Comparison of ENCODE assay signal across 19 cellular contexts in the genomic region with DNA sequence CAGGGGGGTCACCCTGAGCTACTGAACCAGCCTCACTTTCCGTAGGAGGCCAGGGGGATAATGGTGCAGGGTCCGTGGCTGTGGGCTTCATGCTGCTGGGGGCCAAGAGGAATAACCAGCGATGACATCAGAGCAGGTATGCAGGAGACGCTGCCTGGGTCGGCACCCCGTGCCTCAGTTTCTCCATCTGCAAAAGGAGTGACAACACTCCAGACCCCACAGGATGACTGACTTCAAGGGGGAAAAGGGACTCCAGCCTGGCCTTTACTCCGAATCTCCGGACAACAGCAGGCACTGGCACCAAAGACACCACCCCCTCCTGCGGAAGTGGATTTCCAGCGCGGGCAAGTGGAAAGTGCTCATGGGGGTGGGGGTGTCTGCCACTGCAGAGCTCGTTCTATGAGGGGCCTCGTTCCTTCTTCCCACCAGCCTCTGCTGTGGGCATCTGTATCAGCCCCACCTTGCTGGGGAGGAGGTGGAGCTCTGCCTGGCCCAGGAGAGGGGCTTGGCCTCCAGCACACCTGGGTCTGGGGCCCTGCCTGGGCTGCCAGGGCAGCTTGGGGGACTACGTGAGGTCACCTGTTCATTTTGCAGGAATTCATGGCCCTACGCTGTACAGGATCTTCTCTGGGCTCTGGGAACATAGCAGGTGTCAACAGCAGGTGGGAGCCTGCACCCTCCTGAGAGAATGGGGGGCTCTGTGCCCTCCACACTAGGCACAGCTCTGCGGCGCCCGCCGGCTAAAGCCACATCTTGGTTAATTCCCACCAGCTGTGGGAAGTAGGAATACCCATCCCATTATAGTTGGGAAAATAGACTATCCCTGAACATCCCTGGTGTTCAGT.
DNase-seq lines count a peak whose midpoint lies in the region; ATAC-seq and TF ChIP-seq lines count a peak whose summit lies in the region.
"Had no signal": no experiment of that assay in that cellular context is flagged by ENCODE, and none has a peak within 500 bp of the region (broad histone marks: within the 10 kb centered on the region; RNA-seq: fewer than 3 reads in every experiment).

No MANE protein-coding gene starts in this region.

- peaks cover 9% of the 10 kb centered on the region for H3K27me3 Mint-ChIP-seq in chondrocyte (ENCODE audit: low read depth)

- H3K4me1 Mint-ChIP-seq in chondrocyte (ENCODE audit: low read depth) = no peaks in the 10 kb centered on the region
- H3K4me1 Mint-ChIP-seq: CD8-positive, alpha-beta memory T cell had no signal

- H3K4me3 Mint-ChIP-seq in chondrocyte (ENCODE audit: unreplicated experiment) = no peak overlapping the region
- H3K4me3 Mint-ChIP-seq: CD8-positive, alpha-beta memory T cell had no signal

- TF ChIP-seq CTCF in chondrocyte (IDR thresholded peaks at IDR 0.05) (no peak), mucosa of descending colon (IDR thresholded peaks at IDR 0.05) (no peak), upper lobe of right lung (IDR thresholded peaks at IDR 0.05) (no peak)

- DNase-seq in activated naive CD4-positive, alpha-beta T cell treated with anti-CD3 and anti-CD28 coated beads, Interleukin-2, amount 50 U/mL, for 16 hours = peak; percentile 2
- no peak for DNase-seq in activated naive CD4-positive, alpha-beta T cell (lab: John Stamatoyannopoulos, UW)
- peak; percentile 74 for DNase-seq in chondrocyte (ENCODE audit: low spot score)
- DNase-seq in mucosa of descending colon = peak in 2 of 3 donors; percentile 6 to 22
- DNase-seq in upper lobe of right lung = peak; percentile 58
- DNase-seq in OCI-M2 (lab: John Stamatoyannopoulos, UW; ENCODE audit: unreplicated experiment) = no peak
- DNase-seq in activated CD4-positive, alpha-beta T cell treated with anti-CD3 and anti-CD28 coated beads for 48 hours = no peak
- DNase-seq: DMS53, EL, KBM-7, NCI-H1105 treated with DMSO at 0.1 percent for 48 hours, NCI-H1694 treated with DMSO at 0.1 percent for 48 hours had no signal

- ATAC-seq in mucosa of descending colon (no peak), upper lobe of right lung (no peak)
- ATAC-seq: A549, GM12878, HepG2 had no signal

- H3K4me3 ChIP-seq in mucosa of descending colon (no peak overlapping the region), upper lobe of right lung (no peak overlapping the region)
- H3K4me3 ChIP-seq: A549; BLaER1 treated with 17β-estradiol and CSF1 and Interleukin-3, amounts not matched to agents 10 nM and 100 nM; GM12878; HAP-1; Peyer's patch had no signal

- intact Hi-C loops in mucosa of descending colon (cut with DNase I, micrococcal nuclease) = no loop called here
- intact Hi-C loops in upper lobe of right lung (cut with DNase I) = no loop called here

- H3K27ac ChIP-seq in upper lobe of right lung = no peak overlapping the region
- H3K27ac ChIP-seq: A549; BLaER1 treated with 17β-estradiol and CSF1 and Interleukin-3, amounts not matched to agents 10 nM and 100 nM; Peyer's patch had no signal

- H3K9me3 ChIP-seq in mucosa of descending colon = no peaks in the 10 kb centered on the region
- H3K9me3 ChIP-seq in upper lobe of right lung = no peaks in the 10 kb centered on the region
- H3K9me3 ChIP-seq: A549, HAP-1, Peyer's patch had no signal

- peaks cover 4% of the 10 kb centered on the region for H3K27me3 ChIP-seq in upper lobe of right lung
- H3K27me3 ChIP-seq: BLaER1 treated with 17β-estradiol and CSF1 and Interleukin-3, amounts not matched to agents 10 nM and 100 nM; Peyer's patch had no signal

- H3K4me1 ChIP-seq in mucosa of descending colon (ENCODE audit: low read depth) (no peaks in the 10 kb centered on the region), upper lobe of right lung (no peaks in the 10 kb centered on the region)
- H3K4me1 ChIP-seq: A549, HAP-1, Peyer's patch had no signal

- H3K36me3 ChIP-seq in mucosa of descending colon (ENCODE audit: low read depth) = no peaks in the 10 kb centered on the region
- H3K36me3 ChIP-seq in upper lobe of right lung = no peaks in the 10 kb centered on the region
- H3K36me3 ChIP-seq: BLaER1 treated with 17β-estradiol and CSF1 and Interleukin-3, amounts not matched to agents 10 nM and 100 nM; HAP-1; Peyer's patch had no signal

- no peak overlapping the region for H3K27ac Mint-ChIP-seq in chondrocyte (ENCODE audit: unreplicated experiment)

- H3K9me3 Mint-ChIP-seq in chondrocyte (ENCODE audit: low read depth) = no peaks in the 10 kb centered on the region
- H3K9me3 Mint-ChIP-seq: CD8-positive, alpha-beta memory T cell had no signal

- no peaks in the 10 kb centered on the region for H3K36me3 Mint-ChIP-seq in chondrocyte (ENCODE audit: low read depth)
- H3K36me3 Mint-ChIP-seq: CD8-positive, alpha-beta memory T cell had no signal

Comparison
In these comparisons a context has a peak if more than half of its experiments do, and no peak if none do; other contexts are left out.
1. DNase-seq: peak in activated naive CD4-positive, alpha-beta T cell treated with anti-CD3 and anti-CD28 coated beads, Interleukin-2, amount 50 U/mL, for 16 hours (single experiment), chondrocyte (single experiment), mucosa of descending colon (2 of 3) and upper lobe of right lung (single experiment); none in activated naive CD4-positive, alpha-beta T cell (0 of 4), OCI-M2 (single experiment) and activated CD4-positive, alpha-beta T cell treated with anti-CD3 and anti-CD28 coated beads for 48 hours (single experiment).